ENCODE assay signal across 8 cellular contexts in the genomic region with DNA sequence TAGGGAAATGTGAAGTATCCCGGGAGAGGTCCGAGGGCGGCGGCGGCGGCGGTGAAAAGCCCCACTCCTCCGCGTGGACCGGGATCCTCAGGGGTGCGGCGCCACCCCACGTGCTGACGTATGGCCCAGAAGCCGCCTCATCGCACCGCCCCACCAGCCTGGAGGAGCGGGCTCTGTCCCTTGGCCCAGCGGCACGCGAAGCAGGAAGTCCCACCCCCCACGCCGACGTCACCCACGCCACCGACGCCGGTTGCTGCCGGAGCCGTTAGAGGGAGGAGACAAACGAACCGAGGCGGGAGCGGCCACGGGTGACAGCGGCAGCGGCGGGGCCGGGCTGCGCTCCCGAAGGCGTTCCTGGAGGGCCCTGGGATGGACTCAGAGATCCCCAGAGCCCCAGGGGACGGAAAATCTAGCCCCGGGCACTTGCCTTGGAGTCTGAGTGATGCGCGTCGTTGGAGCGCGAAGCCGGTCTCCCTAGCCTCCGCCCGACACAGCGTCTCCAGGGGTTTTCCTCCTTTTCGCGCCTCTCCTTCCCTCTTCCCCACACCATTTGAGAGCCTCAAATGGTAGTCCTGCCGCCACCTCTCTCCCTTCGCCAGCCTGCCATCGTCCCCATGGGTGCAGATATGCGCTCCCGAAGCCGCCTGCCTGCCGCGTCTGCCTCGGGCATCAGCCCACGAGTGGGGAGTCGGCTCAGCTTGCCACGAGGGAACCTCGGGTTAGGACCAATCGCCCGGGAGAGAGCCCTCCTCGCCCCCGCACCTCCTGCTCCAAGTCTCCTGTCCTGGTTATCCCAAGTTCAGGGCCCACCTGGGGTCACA. TPM values are rescaled to one million over a fixed set of nuclear protein-coding genes. Genes with fewer than 3 reads are reported as not detected.
A peak's percentile ranks its signal among the peaks of the same experiment; 100 is the strongest.
DNase-seq lines count a peak whose midpoint lies in the region; ATAC-seq and TF ChIP-seq lines count a peak whose summit lies in the region.

A gene with protein sequence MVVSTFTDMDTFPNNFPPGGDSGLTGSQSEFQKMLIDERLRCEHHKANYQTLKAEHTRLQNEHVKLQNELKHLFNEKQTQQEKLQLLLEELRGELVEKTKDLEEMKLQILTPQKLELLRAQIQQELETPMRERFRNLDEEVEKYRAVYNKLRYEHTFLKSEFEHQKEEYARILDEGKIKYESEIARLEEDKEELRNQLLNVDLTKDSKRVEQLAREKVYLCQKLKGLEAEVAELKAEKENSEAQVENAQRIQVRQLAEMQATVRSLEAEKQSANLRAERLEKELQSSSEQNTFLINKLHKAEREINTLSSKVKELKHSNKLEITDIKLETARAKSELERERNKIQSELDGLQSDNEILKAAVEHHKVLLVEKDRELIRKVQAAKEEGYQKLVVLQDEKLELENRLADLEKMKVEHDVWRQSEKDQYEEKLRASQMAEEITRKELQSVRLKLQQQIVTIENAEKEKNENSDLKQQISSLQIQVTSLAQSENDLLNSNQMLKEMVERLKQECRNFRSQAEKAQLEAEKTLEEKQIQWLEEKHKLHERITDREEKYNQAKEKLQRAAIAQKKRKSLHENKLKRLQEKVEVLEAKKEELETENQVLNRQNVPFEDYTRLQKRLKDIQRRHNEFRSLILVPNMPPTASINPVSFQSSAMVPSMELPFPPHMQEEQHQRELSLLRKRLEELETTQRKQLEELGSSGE (minus strand): TSS at position 95 of the 821 bp plus-strand sequence. CDS start 47,377 bp downstream, outside the sequence.

- TF ChIP-seq POLR2A in GM19193 (IDR thresholded peaks at IDR 0.05; ENCODE audit: extremely low read depth, insufficient read depth, insufficient read length) = peak; percentile 95

- POLR2A ChIA-PET in activated CD4-positive, alpha-beta T cell treated with anti-CD3 and anti-CD28 coated beads for 36 hours (lab: Charles Lee) = interaction anchor here (0.7 kb wide), 1 partner anchor 80 kb away, joined by 3 read pairs; no protein-coding TSS in a partner anchor

- H3K4me1 Mint-ChIP-seq in activated CD4-positive, alpha-beta T cell treated with anti-CD3 and anti-CD28 coated beads for 36 hours = peaks cover 30% of the 10 kb centered on the region

- peaks cover 21% of the 10 kb centered on the region for H3K36me3 Mint-ChIP-seq in activated CD4-positive, alpha-beta T cell treated with anti-CD3 and anti-CD28 coated beads for 36 hours (ENCODE audit: low read depth)

- peaks cover 8% of the 10 kb centered on the region for H3K9me3 Mint-ChIP-seq in activated CD4-positive, alpha-beta T cell treated with anti-CD3 and anti-CD28 coated beads for 36 hours (ENCODE audit: low read depth)

- CTCF ChIA-PET in activated CD4-positive, alpha-beta T cell treated with anti-CD3 and anti-CD28 coated beads for 36 hours (lab: Charles Lee) = interaction anchor here (0.7 to 1.2 kb wide), 6 partner anchors 162 to 765 kb away, joined by 3 to 6 read pairs (median 4); no protein-coding TSS in a partner anchor

- peak within 1 kb of the TSS; percentile 80 for H3K27ac ChIP-seq in cingulate gyrus (ENCODE audit: low read depth, low read length)

- DNase-seq in AML-193 (lab: John Stamatoyannopoulos, UW) (peak; percentile 80 to 84), NCI-H510A treated with DMSO at 0.1 percent for 48 hours (lab: John Stamatoyannopoulos, UW) (peak; percentile 64), kidney tubule cell (ENCODE audit: low spot score) (peak; percentile 93)
- DNase-seq in activated CD4-positive, alpha-beta T cell treated with anti-CD3 and anti-CD28 coated beads for 36 hours = peak; percentile 98
- peak; percentile 88 to 98 (median 96) for DNase-seq in stimulated activated CD4-positive, alpha-beta T cell treated with anti-CD3 and anti-CD28 coated beads, Interleukin-1b, Interleukin-23, amount 100 ng/mL, for 24 hours (ENCODE audit: low read depth in 4 of 4, low spot score in 1 of 4)

- peak within 1 kb of the TSS; percentile 95 for H3K27ac Mint-ChIP-seq in activated CD4-positive, alpha-beta T cell treated with anti-CD3 and anti-CD28 coated beads for 36 hours

- peak; percentile 96 for ATAC-seq in HG03439 (IDR thresholded peaks at IDR 0.05; ENCODE audit: unreplicated experiment)
- ATAC-seq in activated CD4-positive, alpha-beta T cell treated with anti-CD3 and anti-CD28 coated beads for 36 hours = peak; percentile 99

- H3K4me3 Mint-ChIP-seq in activated CD4-positive, alpha-beta T cell treated with anti-CD3 and anti-CD28 coated beads for 36 hours = peak within 1 kb of the TSS; percentile 96

- intact Hi-C loops in activated CD4-positive, alpha-beta T cell treated with anti-CD3 and anti-CD28 coated beads for 36 hours (cut with DNase I, micrococcal nuclease) = loop anchor here (1.0 to 10.0 kb wide), 13 partner anchors 87 to 1531 kb away; a partner anchor contains a TSS

- H3K27me3 Mint-ChIP-seq in activated CD4-positive, alpha-beta T cell treated with anti-CD3 and anti-CD28 coated beads for 36 hours = peaks cover 10% of the 10 kb centered on the region

RNA-seq across cellular contexts. Expression of the gene that starts here (rescaled TPM):
- total RNA-seq in activated CD4-positive, alpha-beta T cell treated with anti-CD3 and anti-CD28 coated beads for 36 hours = 10 to 100 TPM; 21.9 to 22.6 TPM

Comparison
In these comparisons a context has a peak if more than half of its experiments do, and no peak if none do; other contexts are left out.
1. Peak in every context shown above with its lines: DNase-seq, ATAC-seq and H3K27ac ChIP-seq.